In genomic region chr3:27391796-27392195, GRCh38 we compare ENCODE assay signal across 28 cellular contexts. TPM values are rescaled to one million over a fixed set of nuclear protein-coding genes. Genes with fewer than 3 reads are reported as not detected.
DNase-seq lines count a peak whose midpoint lies in the region; ATAC-seq and TF ChIP-seq lines count a peak whose summit lies in the region.
"Had no signal": no experiment of that assay in that cellular context is flagged by ENCODE, and none has a peak within 500 bp of the region (broad histone marks: within the 10 kb centered on the region; RNA-seq: fewer than 3 reads in every experiment).

No MANE protein-coding gene starts in this region.

- no peak for DNase-seq in activated CD8-positive, alpha-beta T cell treated with anti-CD3 and anti-CD28 coated beads for 36 hours
- no peak for DNase-seq in activated CD8-positive, alpha-beta T cell treated with anti-CD3 and anti-CD28 coated beads, Interleukin-2, amount 10 ng/mL, durations not matched to agents 7 days and 5 days
- DNase-seq in HFFc6 (no peak), fibroblast of pulmonary artery (ENCODE audit: low read depth) (peak; percentile 2), NCI-H345 (lab: John Stamatoyannopoulos, UW) (no peak)
- DNase-seq: 8988T; activated CD4-positive, alpha-beta T cell treated with anti-CD3 and anti-CD28 coated beads, Interleukin-2, amount 50 U/mL, for 4 hours; activated CD4-positive, CD25-positive, alpha-beta regulatory T cell; activated CD8-positive, alpha-beta memory T cell treated with anti-CD3 and anti-CD28 coated beads, Interleukin-2, amount 50 U/mL, for 48 hours; activated effector memory CD4-positive, alpha-beta T cell treated with anti-CD3 and anti-CD28 coated beads, Interleukin-2, amount 50 U/mL, for 16 hours; activated naive CD8-positive, alpha-beta T cell treated with anti-CD3 and anti-CD28 coated beads, Interleukin-2, amount 10 ng/mL, durations not matched to agents 7 days and 5 days; aorta; caudate nucleus; NCI-H1417 treated with DMSO at 0.1 percent for 48 hours; NCI-H2029 treated with DMSO at 0.1 percent for 48 hours; NCI-H2227 treated with DMSO at 0.1 percent for 48 hours; nucleus accumbens; right lobe of liver; stimulated activated CD4-positive, alpha-beta T cell treated with anti-CD3 and anti-CD28 coated beads, Interleukin-2, amount 100 ng/mL, for 48 hours; T-helper 1 cell; thyroid gland; uterus had no signal

- H3K4me3 ChIP-seq in fibroblast of pulmonary artery (replicated peaks; ENCODE audit: low read depth, low read length) = no peak overlapping the region
- H3K4me3 ChIP-seq: prostate gland, right lobe of liver, SK-N-MC, thyroid gland, uterus had no signal

- TF ChIP-seq CTCF in activated CD8-positive, alpha-beta T cell treated with anti-CD3 and anti-CD28 coated beads for 36 hours (IDR thresholded peaks at IDR 0.05) = no peak
- TF ChIP-seq CTCF in HFFc6 (IDR thresholded peaks at IDR 0.05) (no peak), fibroblast of pulmonary artery (IDR thresholded peaks at IDR 0.05; ENCODE audit: low read length, missing control alignments) (no peak)

- peaks cover 2% of the 10 kb centered on the region for H3K4me1 Mint-ChIP-seq in activated CD8-positive, alpha-beta T cell treated with anti-CD3 and anti-CD28 coated beads for 36 hours (ENCODE audit: low read depth)
- H3K4me1 Mint-ChIP-seq in activated CD8-positive, alpha-beta T cell treated with anti-CD3 and anti-CD28 coated beads, Interleukin-2, amount 10 ng/mL, durations not matched to agents 7 days and 5 days (ENCODE audit: low read depth) = no peaks in the 10 kb centered on the region
- peaks cover 26% of the 10 kb centered on the region for H3K4me1 Mint-ChIP-seq in HFFc6 (ENCODE audit: low read depth)
- H3K4me1 Mint-ChIP-seq in activated T-helper 17 cell treated with anti-CD3 and anti-CD28 coated beads, Interleukin-2, amount 50 U/mL, for 72 hours = no peaks in the 10 kb centered on the region

- no peak overlapping the region for H3K4me3 Mint-ChIP-seq in activated CD8-positive, alpha-beta T cell treated with anti-CD3 and anti-CD28 coated beads for 36 hours
- H3K4me3 Mint-ChIP-seq in activated CD8-positive, alpha-beta T cell treated with anti-CD3 and anti-CD28 coated beads, Interleukin-2, amount 10 ng/mL, durations not matched to agents 7 days and 5 days = no peak overlapping the region
- H3K4me3 Mint-ChIP-seq in HFFc6 = no peak overlapping the region
- no peak overlapping the region for H3K4me3 Mint-ChIP-seq in activated T-helper 17 cell treated with anti-CD3 and anti-CD28 coated beads, Interleukin-2, amount 50 U/mL, for 72 hours
- H3K4me3 Mint-ChIP-seq: activated naive CD8-positive, alpha-beta T cell treated with anti-CD3 and anti-CD28 coated beads, Interleukin-2, amount 10 ng/mL, durations not matched to agents 7 days and 5 days; mesothelial cell of epicardium had no signal

- CTCF ChIA-PET in activated CD8-positive, alpha-beta T cell treated with anti-CD3 and anti-CD28 coated beads for 36 hours (lab: Charles Lee) = interaction anchor here (1.8 kb wide), 1 partner anchor 12 kb away, joined by 5 read pairs; no protein-coding TSS in a partner anchor
- CTCF ChIA-PET in activated CD8-positive, alpha-beta T cell treated with anti-CD3 and anti-CD28 coated beads, Interleukin-2, amount 10 ng/mL, durations not matched to agents 7 days and 5 days (lab: Charles Lee) = interaction anchor here (1.1 to 1.3 kb wide), 2 partner anchors 10 to 75 kb away, joined by 4 read pairs; no protein-coding TSS in a partner anchor

- peaks cover 18% of the 10 kb centered on the region for H3K36me3 Mint-ChIP-seq in activated CD8-positive, alpha-beta T cell treated with anti-CD3 and anti-CD28 coated beads for 36 hours (ENCODE audit: low read depth)
- H3K36me3 Mint-ChIP-seq in activated CD8-positive, alpha-beta T cell treated with anti-CD3 and anti-CD28 coated beads, Interleukin-2, amount 10 ng/mL, durations not matched to agents 7 days and 5 days (ENCODE audit: low read depth) = peaks cover 24% of the 10 kb centered on the region
- H3K36me3 Mint-ChIP-seq in HFFc6 (ENCODE audit: low read depth) = peaks cover 40% of the 10 kb centered on the region
- peaks cover 94% of the 10 kb centered on the region for H3K36me3 Mint-ChIP-seq in activated T-helper 17 cell treated with anti-CD3 and anti-CD28 coated beads, Interleukin-2, amount 50 U/mL, for 72 hours (ENCODE audit: low read depth)

- POLR2A ChIA-PET in activated CD8-positive, alpha-beta T cell treated with anti-CD3 and anti-CD28 coated beads for 36 hours (lab: Charles Lee) = no interaction called here
- POLR2A ChIA-PET in activated CD8-positive, alpha-beta T cell treated with anti-CD3 and anti-CD28 coated beads, Interleukin-2, amount 10 ng/mL, durations not matched to agents 7 days and 5 days (lab: Charles Lee) = no interaction called here

- H3K27me3 Mint-ChIP-seq in activated CD8-positive, alpha-beta T cell treated with anti-CD3 and anti-CD28 coated beads for 36 hours = no peaks in the 10 kb centered on the region
- H3K27me3 Mint-ChIP-seq in activated CD8-positive, alpha-beta T cell treated with anti-CD3 and anti-CD28 coated beads, Interleukin-2, amount 10 ng/mL, durations not matched to agents 7 days and 5 days (ENCODE audit: low read depth) = no peaks in the 10 kb centered on the region
- H3K27me3 Mint-ChIP-seq in HFFc6 (ENCODE audit: insufficient read depth) = peaks cover 4% of the 10 kb centered on the region
- no peaks in the 10 kb centered on the region for H3K27me3 Mint-ChIP-seq in activated T-helper 17 cell treated with anti-CD3 and anti-CD28 coated beads, Interleukin-2, amount 50 U/mL, for 72 hours
- H3K27me3 Mint-ChIP-seq: activated naive CD8-positive, alpha-beta T cell treated with anti-CD3 and anti-CD28 coated beads, Interleukin-2, amount 10 ng/mL, durations not matched to agents 7 days and 5 days had no signal

- no peaks in the 10 kb centered on the region for H3K9me3 Mint-ChIP-seq in activated CD8-positive, alpha-beta T cell treated with anti-CD3 and anti-CD28 coated beads for 36 hours
- H3K9me3 Mint-ChIP-seq in activated CD8-positive, alpha-beta T cell treated with anti-CD3 and anti-CD28 coated beads, Interleukin-2, amount 10 ng/mL, durations not matched to agents 7 days and 5 days (ENCODE audit: insufficient read depth) = no peaks in the 10 kb centered on the region
- H3K9me3 Mint-ChIP-seq in HFFc6 = no peaks in the 10 kb centered on the region
- H3K9me3 Mint-ChIP-seq in activated T-helper 17 cell treated with anti-CD3 and anti-CD28 coated beads, Interleukin-2, amount 50 U/mL, for 72 hours = no peaks in the 10 kb centered on the region
- H3K9me3 Mint-ChIP-seq: activated naive CD8-positive, alpha-beta T cell treated with anti-CD3 and anti-CD28 coated beads, Interleukin-2, amount 10 ng/mL, durations not matched to agents 7 days and 5 days; mesothelial cell of epicardium had no signal

- peak overlapping the region; percentile 25 for H3K27ac Mint-ChIP-seq in activated CD8-positive, alpha-beta T cell treated with anti-CD3 and anti-CD28 coated beads for 36 hours
- no peak overlapping the region for H3K27ac Mint-ChIP-seq in activated CD8-positive, alpha-beta T cell treated with anti-CD3 and anti-CD28 coated beads, Interleukin-2, amount 10 ng/mL, durations not matched to agents 7 days and 5 days
- H3K27ac Mint-ChIP-seq in HFFc6 = peak overlapping the region; percentile 44; the same call in 1 of the 2 replicates
- peak overlapping the region; percentile 52 for H3K27ac Mint-ChIP-seq in activated T-helper 17 cell treated with anti-CD3 and anti-CD28 coated beads, Interleukin-2, amount 50 U/mL, for 72 hours

- intact Hi-C loops in activated CD8-positive, alpha-beta T cell treated with anti-CD3 and anti-CD28 coated beads for 36 hours (cut with micrococcal nuclease) = no loop called here

- no peak for ATAC-seq in activated CD8-positive, alpha-beta T cell treated with anti-CD3 and anti-CD28 coated beads for 36 hours
- no peak for ATAC-seq in activated CD8-positive, alpha-beta T cell treated with anti-CD3 and anti-CD28 coated beads, Interleukin-2, amount 10 ng/mL, durations not matched to agents 7 days and 5 days
- ATAC-seq in activated T-helper 17 cell treated with anti-CD3 and anti-CD28 coated beads, Interleukin-2, amount 50 U/mL, for 72 hours (replicated peaks) = no peak
- ATAC-seq in GM21360 (IDR thresholded peaks at IDR 0.05; ENCODE audit: unreplicated experiment) (no peak), GM18873 (IDR thresholded peaks at IDR 0.05; ENCODE audit: low FRiP score, unreplicated experiment) (no peak)
- ATAC-seq: right lobe of liver had no signal

RNA-seq across cellular contexts. Expression of gene NEK10, which starts 22.6 kb away (rescaled TPM):
- under 1 TPM; 0.29 to 0.58 TPM for total RNA-seq in activated CD8-positive, alpha-beta T cell treated with anti-CD3 and anti-CD28 coated beads for 36 hours
- under 1 TPM; 0.74 to 0.81 TPM for total RNA-seq in activated CD8-positive, alpha-beta T cell treated with anti-CD3 and anti-CD28 coated beads, Interleukin-2, amount 10 ng/mL, durations not matched to agents 7 days and 5 days
- total RNA-seq in HFFc6 (2021; fragmentation: NEBNext Ultra II Directional; extraction: Animal tissue kit (Norgen Biotek cat#: 25700)) = 1 to 10 TPM; 5.2 to 9.5 (median 6.5) TPM
- total RNA-seq in activated T-helper 17 cell treated with anti-CD3 and anti-CD28 coated beads, Interleukin-2, amount 50 U/mL, for 72 hours = 1 to 10 TPM in 1 of 2 donors, under 1 TPM in 1; 0.61 to 1.6 TPM
